In the genomic region with DNA sequence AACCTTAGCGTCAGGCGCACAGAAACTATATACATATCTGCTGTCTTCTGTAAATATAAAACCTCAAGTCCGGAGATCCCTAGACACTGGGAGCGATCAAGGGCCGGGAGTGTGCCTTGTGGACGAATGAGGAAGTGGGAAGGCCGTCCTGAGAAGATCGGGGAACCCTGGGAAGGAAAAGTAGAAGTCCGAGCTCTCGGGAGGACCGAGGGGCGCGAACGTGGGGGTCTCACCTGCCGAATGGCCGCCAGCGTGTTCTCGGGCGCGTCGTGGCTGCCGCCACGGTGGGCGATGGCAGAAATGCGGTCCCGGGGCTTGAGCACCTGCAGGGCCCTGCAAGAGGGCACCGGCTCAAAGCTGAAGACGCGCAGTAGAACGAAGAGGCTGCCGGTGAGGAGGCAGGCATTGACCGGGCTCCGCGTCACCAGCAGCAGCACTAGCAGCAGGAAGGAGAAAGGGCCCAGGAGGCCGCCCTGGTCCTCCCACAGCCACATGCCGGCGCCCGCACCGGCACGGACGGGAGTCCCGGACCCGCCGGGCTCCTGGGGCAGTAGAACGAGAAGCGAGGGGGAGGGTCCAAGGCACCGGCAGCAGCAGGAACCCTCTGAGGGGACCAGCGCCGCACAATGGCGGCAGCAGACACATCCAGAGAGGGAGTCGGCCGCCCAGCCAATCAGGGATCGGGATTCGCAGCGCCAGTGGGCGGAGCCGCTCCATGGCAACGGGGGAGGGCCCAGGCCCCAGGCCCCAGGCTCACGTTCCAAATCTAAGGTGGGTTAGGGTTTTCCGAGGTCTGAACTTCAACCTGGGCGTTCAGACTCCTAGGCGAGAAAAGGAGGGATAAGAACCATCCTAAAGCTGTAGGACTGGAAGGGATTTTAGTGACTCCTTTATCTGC, we compare ENCODE assay signal across 1 cellular context.
TF ChIP-seq lines count a peak whose summit lies in the region.

A gene with protein sequence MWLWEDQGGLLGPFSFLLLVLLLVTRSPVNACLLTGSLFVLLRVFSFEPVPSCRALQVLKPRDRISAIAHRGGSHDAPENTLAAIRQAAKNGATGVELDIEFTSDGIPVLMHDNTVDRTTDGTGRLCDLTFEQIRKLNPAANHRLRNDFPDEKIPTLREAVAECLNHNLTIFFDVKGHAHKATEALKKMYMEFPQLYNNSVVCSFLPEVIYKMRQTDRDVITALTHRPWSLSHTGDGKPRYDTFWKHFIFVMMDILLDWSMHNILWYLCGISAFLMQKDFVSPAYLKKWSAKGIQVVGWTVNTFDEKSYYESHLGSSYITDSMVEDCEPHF (minus strand): TSS at position 628 of the 898 bp plus-strand sequence. CDS start 134 bp downstream, at position 494.

TF ChIP-seq in HepG2, 621 proteins besides CTCF, POLR2A, EP300 and RAD21 (continued from another document and continues in another):
- TF ChIP-seq KLF15 (CRISPR knock-in tag; IDR thresholded peaks at IDR 0.05; ENCODE audit: borderline replicate concordance) (peak; percentile 81; the same call in 1 of the 2 replicates), ZSCAN12 (CRISPR knock-in tag; IDR thresholded peaks at IDR 0.05) (0 out of 2 replicates have a peak, but pooled peaks have one; percentile 11), ZNF317 (CRISPR knock-in tag; IDR thresholded peaks at IDR 0.05) (peak; percentile 39; the same call in 1 of the 2 replicates), ZNF510 (CRISPR knock-in tag; IDR thresholded peaks at IDR 0.05; ENCODE audit: low read depth) (0 out of 2 replicates have a peak, but pooled peaks have one; percentile 15), RFX5 (IDR thresholded peaks at IDR 0.05; ENCODE audit: low read depth, low read length) (peak; percentile 76; the same call in 1 of the 2 replicates), ZNF691 (CRISPR knock-in tag; IDR thresholded peaks at IDR 0.05; ENCODE audit: borderline replicate concordance, low read depth) (no peak; the same call in 1 of the 2 replicates), ZNF12 (CRISPR knock-in tag; IDR thresholded peaks at IDR 0.05) (no peak; the same call in 1 of the 2 replicates), ZNF615 (CRISPR knock-in tag; IDR thresholded peaks at IDR 0.05; ENCODE audit: borderline replicate concordance) (no peak), ZNF614 (CRISPR knock-in tag; IDR thresholded peaks at IDR 0.05; ENCODE audit: borderline replicate concordance) (peak; percentile 75), ISL2 (CRISPR knock-in tag; IDR thresholded peaks at IDR 0.05) (peak; percentile 39), ZNF576 (CRISPR knock-in tag; IDR thresholded peaks at IDR 0.05) (no peak; the same call in 1 of the 2 replicates), MTERF4 (CRISPR knock-in tag; IDR thresholded peaks at IDR 0.05) (peak; percentile 89), ZBTB10 (CRISPR knock-in tag; IDR thresholded peaks at IDR 0.05; ENCODE audit: borderline replicate concordance) (no peak), ZNF280B (CRISPR knock-in tag; IDR thresholded peaks at IDR 0.05; ENCODE audit: borderline replicate concordance) (peak; percentile 83; the same call in 1 of the 2 replicates), TRIM24 (CRISPR knock-in tag; IDR thresholded peaks at IDR 0.05) (no peak), ZNF543 (CRISPR knock-in tag; IDR thresholded peaks at IDR 0.05) (peak; percentile 84), ZNF7 (CRISPR knock-in tag; IDR thresholded peaks at IDR 0.05) (peak; percentile 35; the same call in 1 of the 2 replicates), ZNF816 (CRISPR knock-in tag; IDR thresholded peaks at IDR 0.05; ENCODE audit: borderline replicate concordance) (peak; percentile 93), ZNF557 (CRISPR knock-in tag; IDR thresholded peaks at IDR 0.05) (0 out of 2 replicates have a peak, but pooled peaks have one; percentile 20), ZNF841 (CRISPR knock-in tag; IDR thresholded peaks at IDR 0.05; ENCODE audit: borderline replicate concordance) (no peak), HNRNPL (IDR thresholded peaks at IDR 0.05; ENCODE audit: low read depth, low read length) (0 out of 2 replicates have a peak, but pooled peaks have one; percentile 53), ZFP91 (CRISPR knock-in tag; IDR thresholded peaks at IDR 0.05; ENCODE audit: borderline replicate concordance) (peak; percentile 94), ZNF598 (CRISPR knock-in tag; IDR thresholded peaks at IDR 0.05; ENCODE audit: borderline replicate concordance) (peak; percentile 99)
- TF ChIP-seq, protein P1, sequence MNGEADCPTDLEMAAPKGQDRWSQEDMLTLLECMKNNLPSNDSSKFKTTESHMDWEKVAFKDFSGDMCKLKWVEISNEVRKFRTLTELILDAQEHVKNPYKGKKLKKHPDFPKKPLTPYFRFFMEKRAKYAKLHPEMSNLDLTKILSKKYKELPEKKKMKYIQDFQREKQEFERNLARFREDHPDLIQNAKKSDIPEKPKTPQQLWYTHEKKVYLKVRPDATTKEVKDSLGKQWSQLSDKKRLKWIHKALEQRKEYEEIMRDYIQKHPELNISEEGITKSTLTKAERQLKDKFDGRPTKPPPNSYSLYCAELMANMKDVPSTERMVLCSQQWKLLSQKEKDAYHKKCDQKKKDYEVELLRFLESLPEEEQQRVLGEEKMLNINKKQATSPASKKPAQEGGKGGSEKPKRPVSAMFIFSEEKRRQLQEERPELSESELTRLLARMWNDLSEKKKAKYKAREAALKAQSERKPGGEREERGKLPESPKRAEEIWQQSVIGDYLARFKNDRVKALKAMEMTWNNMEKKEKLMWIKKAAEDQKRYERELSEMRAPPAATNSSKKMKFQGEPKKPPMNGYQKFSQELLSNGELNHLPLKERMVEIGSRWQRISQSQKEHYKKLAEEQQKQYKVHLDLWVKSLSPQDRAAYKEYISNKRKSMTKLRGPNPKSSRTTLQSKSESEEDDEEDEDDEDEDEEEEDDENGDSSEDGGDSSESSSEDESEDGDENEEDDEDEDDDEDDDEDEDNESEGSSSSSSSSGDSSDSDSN (CRISPR knock-in tag; IDR thresholded peaks at IDR 0.05): peak; percentile 98
- TF ChIP-seq, protein P2, sequence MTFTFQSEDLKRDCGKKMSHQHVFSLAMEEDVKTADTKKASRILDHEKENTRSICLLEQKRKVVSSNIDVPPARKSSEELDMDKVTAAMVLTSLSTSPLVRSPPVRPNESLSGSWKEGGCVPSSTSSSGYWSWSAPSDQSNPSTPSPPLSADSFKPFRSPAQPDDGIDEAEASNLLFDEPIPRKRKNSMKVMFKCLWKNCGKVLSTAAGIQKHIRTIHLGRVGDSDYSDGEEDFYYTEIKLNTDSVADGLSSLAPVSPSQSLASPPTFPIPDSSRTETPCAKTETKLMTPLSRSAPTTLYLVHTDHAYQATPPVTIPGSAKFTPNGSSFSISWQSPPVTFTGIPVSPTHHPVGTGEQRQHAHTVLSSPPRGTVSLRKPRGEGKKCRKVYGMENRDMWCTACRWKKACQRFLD (CRISPR knock-in tag; IDR thresholded peaks at IDR 0.05; ENCODE audit: borderline replicate concordance): peak; percentile 81; the same call in 1 of the 2 replicates
- TF ChIP-seq, protein P3, sequence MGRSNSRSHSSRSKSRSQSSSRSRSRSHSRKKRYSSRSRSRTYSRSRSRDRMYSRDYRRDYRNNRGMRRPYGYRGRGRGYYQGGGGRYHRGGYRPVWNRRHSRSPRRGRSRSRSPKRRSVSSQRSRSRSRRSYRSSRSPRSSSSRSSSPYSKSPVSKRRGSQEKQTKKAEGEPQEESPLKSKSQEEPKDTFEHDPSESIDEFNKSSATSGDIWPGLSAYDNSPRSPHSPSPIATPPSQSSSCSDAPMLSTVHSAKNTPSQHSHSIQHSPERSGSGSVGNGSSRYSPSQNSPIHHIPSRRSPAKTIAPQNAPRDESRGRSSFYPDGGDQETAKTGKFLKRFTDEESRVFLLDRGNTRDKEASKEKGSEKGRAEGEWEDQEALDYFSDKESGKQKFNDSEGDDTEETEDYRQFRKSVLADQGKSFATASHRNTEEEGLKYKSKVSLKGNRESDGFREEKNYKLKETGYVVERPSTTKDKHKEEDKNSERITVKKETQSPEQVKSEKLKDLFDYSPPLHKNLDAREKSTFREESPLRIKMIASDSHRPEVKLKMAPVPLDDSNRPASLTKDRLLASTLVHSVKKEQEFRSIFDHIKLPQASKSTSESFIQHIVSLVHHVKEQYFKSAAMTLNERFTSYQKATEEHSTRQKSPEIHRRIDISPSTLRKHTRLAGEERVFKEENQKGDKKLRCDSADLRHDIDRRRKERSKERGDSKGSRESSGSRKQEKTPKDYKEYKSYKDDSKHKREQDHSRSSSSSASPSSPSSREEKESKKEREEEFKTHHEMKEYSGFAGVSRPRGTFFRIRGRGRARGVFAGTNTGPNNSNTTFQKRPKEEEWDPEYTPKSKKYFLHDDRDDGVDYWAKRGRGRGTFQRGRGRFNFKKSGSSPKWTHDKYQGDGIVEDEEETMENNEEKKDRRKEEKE (IDR thresholded peaks at IDR 0.05): no peak
- TF ChIP-seq, protein P4, sequence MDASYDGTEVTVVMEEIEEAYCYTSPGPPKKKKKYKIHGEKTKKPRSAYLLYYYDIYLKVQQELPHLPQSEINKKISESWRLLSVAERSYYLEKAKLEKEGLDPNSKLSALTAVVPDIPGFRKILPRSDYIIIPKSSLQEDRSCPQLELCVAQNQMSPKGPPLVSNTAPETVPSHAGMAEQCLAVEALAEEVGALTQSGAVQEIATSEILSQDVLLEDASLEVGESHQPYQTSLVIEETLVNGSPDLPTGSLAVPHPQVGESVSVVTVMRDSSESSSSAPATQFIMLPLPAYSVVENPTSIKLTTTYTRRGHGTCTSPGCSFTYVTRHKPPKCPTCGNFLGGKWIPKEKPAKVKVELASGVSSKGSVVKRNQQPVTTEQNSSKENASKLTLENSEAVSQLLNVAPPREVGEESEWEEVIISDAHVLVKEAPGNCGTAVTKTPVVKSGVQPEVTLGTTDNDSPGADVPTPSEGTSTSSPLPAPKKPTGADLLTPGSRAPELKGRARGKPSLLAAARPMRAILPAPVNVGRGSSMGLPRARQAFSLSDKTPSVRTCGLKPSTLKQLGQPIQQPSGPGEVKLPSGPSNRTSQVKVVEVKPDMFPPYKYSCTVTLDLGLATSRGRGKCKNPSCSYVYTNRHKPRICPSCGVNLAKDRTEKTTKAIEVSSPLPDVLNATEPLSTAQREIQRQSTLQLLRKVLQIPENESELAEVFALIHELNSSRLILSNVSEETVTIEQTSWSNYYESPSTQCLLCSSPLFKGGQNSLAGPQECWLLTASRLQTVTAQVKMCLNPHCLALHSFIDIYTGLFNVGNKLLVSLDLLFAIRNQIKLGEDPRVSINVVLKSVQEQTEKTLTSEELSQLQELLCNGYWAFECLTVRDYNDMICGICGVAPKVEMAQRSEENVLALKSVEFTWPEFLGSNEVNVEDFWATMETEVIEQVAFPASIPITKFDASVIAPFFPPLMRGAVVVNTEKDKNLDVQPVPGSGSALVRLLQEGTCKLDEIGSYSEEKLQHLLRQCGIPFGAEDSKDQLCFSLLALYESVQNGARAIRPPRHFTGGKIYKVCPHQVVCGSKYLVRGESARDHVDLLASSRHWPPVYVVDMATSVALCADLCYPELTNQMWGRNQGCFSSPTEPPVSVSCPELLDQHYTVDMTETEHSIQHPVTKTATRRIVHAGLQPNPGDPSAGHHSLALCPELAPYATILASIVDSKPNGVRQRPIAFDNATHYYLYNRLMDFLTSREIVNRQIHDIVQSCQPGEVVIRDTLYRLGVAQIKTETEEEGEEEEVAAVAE (CRISPR knock-in tag; IDR thresholded peaks at IDR 0.05; ENCODE audit: borderline replicate concordance): peak; percentile 75
